In genomic region chr1:93817819-93818569, GRCh38 we compare ENCODE assay signal across 11 cellular contexts.
DNase-seq lines count a peak whose midpoint lies in the region; ATAC-seq, FAIRE-seq and TF ChIP-seq lines count a peak whose summit lies in the region.
"Had no signal": no experiment of that assay in that cellular context is flagged by ENCODE, and none has a peak within 500 bp of the region (broad histone marks: within the 10 kb centered on the region; RNA-seq: fewer than 3 reads in every experiment).

No MANE protein-coding gene starts in this region.

- peak; percentile 19 for FAIRE-seq in K562 (lab: Jason Lieb, UNC)

- H3F3A ChIP-seq in PC-3 (ENCODE audit: low read length, unreplicated experiment) = peaks cover 11% of the 10 kb centered on the region

- in situ Hi-C loops in K562 (cut with MboI) = loop anchor here (5.0 to 10.0 kb wide), 2 partner anchors 191 to 373 kb away; partner anchors contain the start of gene FNBP1L

- H3K9me2 ChIP-seq in PC-3 (replicated peaks; ENCODE audit: low read length) = no peaks in the 10 kb centered on the region

- H3K4me3 ChIP-seq in PC-3 (ENCODE audit: low read length) = no peak overlapping the region
- H3K4me3 ChIP-seq in K562 = no peak overlapping the region
- H3K4me3 ChIP-seq: sigmoid colon had no signal

- H3K27me3 Mint-ChIP-seq in osteocyte (ENCODE audit: unreplicated experiment) = no peaks in the 10 kb centered on the region

- CTCF ChIA-PET in PC-3 (lab: Charles Lee) (no interaction called here), K562 (lab: Yijun Ruan, JAX; ENCODE audit: low intra/inter-chr PET ratio) (no interaction called here)

- TF ChIP-seq CTCF in PC-3 (conservative IDR thresholded peaks at IDR 0.05; ENCODE audit: low read depth, low read length) (no peak), K562 (IDR thresholded peaks at IDR 0.05 in 2 of 3, conservative IDR thresholded peaks at IDR 0.05 in 1 of 3; ENCODE audit: insufficient read depth in 2 of 3, low read depth in 1 of 3, low read length in 3 of 3) (no peak), osteocyte (IDR thresholded peaks at IDR 0.05) (no peak)

- H3K9me3 ChIP-seq in PC-3 (ENCODE audit: low read length) (no peaks in the 10 kb centered on the region), K562 (replicated peaks; ENCODE audit: control insufficient read depth, insufficient read depth, low read depth, low read length) (no peaks in the 10 kb centered on the region; the same call in 1 of the 2 replicates)
- H3K9me3 ChIP-seq: sigmoid colon had no signal

- POLR2A ChIA-PET in PC-3 (lab: Charles Lee; ENCODE audit: unreplicated experiment) (no interaction called here), K562 (lab: Yijun Ruan, JAX) (interaction anchor here (0.6 to 1.0 kb wide), 4 partner anchors 12 to 216 kb away, joined by 3 to 5 read pairs (median 3); no protein-coding TSS in a partner anchor)

- H3K4me2 ChIP-seq in PC-3 (ENCODE audit: low read length) (no peak overlapping the region), K562 (ENCODE audit: insufficient read depth, low read length) (no peak overlapping the region)

- WGBS in K562 (ENCODE audit: insufficient coverage, low coverage, missing lambda C conversion rate) = 25% methylated on average over 12 of the region's 12 CpGs

- BruUV-seq in PC-3 (replicated peaks; lab: Mats Ljungman, UMichigan) = no TSS peak
- no TSS peak for BruUV-seq in K562 (replicated peaks; lab: Mats Ljungman, UMichigan)

- no peak overlapping the region for H2AFZ ChIP-seq in PC-3 (ENCODE audit: low read length)
- H2AFZ ChIP-seq in K562 (ENCODE audit: low read depth, low read length) = no peak overlapping the region

- H3K9me1 ChIP-seq in K562 (ENCODE audit: control insufficient read depth, insufficient read depth, low read length) = no peaks in the 10 kb centered on the region

- no peak for TF ChIP-seq RAD21 in K562 (CRISPR knock-in tag; conservative IDR thresholded peaks at IDR 0.05 in 1 of 2, IDR thresholded peaks at IDR 0.05 in 1 of 2)

- H3K27me3 ChIP-seq in PC-3 (ENCODE audit: low read length) = no peaks in the 10 kb centered on the region
- peaks cover 6 to 12% of the 10 kb centered on the region in 2 experiments; a peak in 4 of 5 replicates for H3K27me3 ChIP-seq in K562 (ENCODE audit: control insufficient read depth in 2 of 2, insufficient read depth in 2 of 2, low read length in 2 of 2)
- H3K27me3 ChIP-seq: sigmoid colon had no signal

- H3K36me3 Mint-ChIP-seq in osteocyte (ENCODE audit: unreplicated experiment) = no peaks in the 10 kb centered on the region

- H3K9ac ChIP-seq in PC-3 (ENCODE audit: low read length) (no peak overlapping the region), K562 (ENCODE audit: insufficient read depth in 1 of 2, low read depth in 2 of 2, low read length in 2 of 2) (no peak overlapping the region)

- peaks cover 14% of the 10 kb centered on the region for H3K79me2 ChIP-seq in PC-3 (ENCODE audit: low read length)
- H3K79me2 ChIP-seq in K562 (ENCODE audit: control insufficient read depth, insufficient read depth, low read length) = no peaks in the 10 kb centered on the region

- peaks cover 39% of the 10 kb centered on the region for H3K4me1 Mint-ChIP-seq in osteocyte (ENCODE audit: unreplicated experiment)

- H3K36me3 ChIP-seq in PC-3 (ENCODE audit: low read depth, low read length) (no peaks in the 10 kb centered on the region), K562 (ENCODE audit: control insufficient read depth, insufficient read depth, low read length) (no peaks in the 10 kb centered on the region)
- H3K36me3 ChIP-seq: sigmoid colon had no signal

- DNase-seq in PC-3 (peak; percentile 46), K562 (ENCODE audit: extremely low read depth in 1 of 4, low spot score in 3 of 4) (no peak), osteocyte (ENCODE audit: extremely low spot score, unreplicated experiment) (no peak), NCI-H526 treated with DMSO at 0.1 percent for 48 hours (lab: John Stamatoyannopoulos, UW) (no peak), Right ventricle myocardium inferior (ENCODE audit: missing footprints) (no peak), mucosa of gallbladder (ENCODE audit: low spot score) (no peak)
- DNase-seq: NCI-H524, sigmoid colon had no signal

- no peaks in the 10 kb centered on the region for H3K9me3 Mint-ChIP-seq in osteocyte (ENCODE audit: unreplicated experiment)

- H3K4me1 ChIP-seq in PC-3 (ENCODE audit: insufficient read depth, low read length) (peaks cover 73% of the 10 kb centered on the region), K562 (replicated peaks in 1 of 2; ENCODE audit: control insufficient read depth in 2 of 2, insufficient read depth in 2 of 2, low read length in 2 of 2) (peaks cover 0 to 15% of the 10 kb centered on the region in 2 experiments; a peak in 3 of 5 replicates)

- intact Hi-C loops in PC-3 (cut with micrococcal nuclease) (no loop called here), K562 (cut with micrococcal nuclease) (no loop called here), Right ventricle myocardium inferior (cut with DNase I) (no loop called here)

- H4K20me1 ChIP-seq in PC-3 (ENCODE audit: low read length) (no peaks in the 10 kb centered on the region), K562 (replicated peaks; ENCODE audit: control insufficient read depth, insufficient read depth, low read length) (no peaks in the 10 kb centered on the region)

- no peak for TF ChIP-seq POLR2A in K562 (conservative IDR thresholded peaks at IDR 0.05)

- H3K27ac Mint-ChIP-seq in osteocyte (ENCODE audit: unreplicated experiment) = peak overlapping the region; percentile 72

- TF ChIP-seq EP300 in K562 (IDR thresholded peaks at IDR 0.05; ENCODE audit: low read length) = no peak

- no peak overlapping the region for H3K4me3 Mint-ChIP-seq in osteocyte (ENCODE audit: unreplicated experiment)

- H3K27ac ChIP-seq in PC-3 (ENCODE audit: low read length) = peak overlapping the region; percentile 29
- no peak overlapping the region for H3K27ac ChIP-seq in K562 (ENCODE audit: extremely low read depth, low read depth, low read length)

- ATAC-seq in GM18868 (IDR thresholded peaks at IDR 0.05; ENCODE audit: unreplicated experiment) (peak; percentile 81), PC-3 (no peak), K562 (no peak), HG03045 (IDR thresholded peaks at IDR 0.05; ENCODE audit: unreplicated experiment) (no peak), Right ventricle myocardium inferior (no peak)
- ATAC-seq: HCT116 had no signal

TF ChIP-seq in K562, 482 proteins besides CTCF, POLR2A, EP300 and RAD21:
- TF ChIP-seq NKRF (IDR thresholded peaks at IDR 0.05; ENCODE audit: borderline replicate concordance) (no peak), ARHGAP35 (IDR thresholded peaks at IDR 0.05; ENCODE audit: partially characterized antibody) (no peak), C11orf30 (IDR thresholded peaks at IDR 0.05; ENCODE audit: low read depth) (peak; percentile 30; the same call in 1 of the 2 replicates), ZSCAN29 (IDR thresholded peaks at IDR 0.05) (no peak)
